Comparison of ENCODE assay signal across 8 cellular contexts in genomic region chr17:16419074-16419928, GRCh38. TPM values are rescaled to one million over a fixed set of nuclear protein-coding genes. Genes with fewer than 3 reads are reported as not detected.
DNase-seq lines count a peak whose midpoint lies in the region; ATAC-seq, FAIRE-seq and TF ChIP-seq lines count a peak whose summit lies in the region.

No MANE protein-coding gene starts in this region.

- ATAC-seq in HG02885 (IDR thresholded peaks at IDR 0.05; ENCODE audit: poor library complexity, unreplicated experiment) (peak; percentile 36), GM12878 (peak; percentile 49)

- no peak overlapping the region for H2AFZ ChIP-seq in GM12878 (ENCODE audit: control insufficient read depth, low read depth, low read length)

- POLR2A ChIA-PET in GM12878 (lab: Charles Lee): interaction anchor here (0.5 to 6.7 kb wide), 7 partner anchors 11 to 59 kb away, joined by 3 to 54 read pairs (median 6); partner anchors contain the start of gene UBB

- intact Hi-C loops in GM12878 (cut with micrococcal nuclease; ENCODE audit: unreplicated experiment): loop anchor here (2.0 to 10.0 kb wide), 2 partner anchors 20 to 204 kb away; partner anchors contain the start of genes NCOR1 and PIGL
- intact Hi-C loops in tibial artery (cut with DNase I; ENCODE audit: low total_unique reads): no loop called here

- TF ChIP-seq POLR2A in GM12891 (IDR thresholded peaks at IDR 0.05; ENCODE audit: low read depth, low read length) (no peak), GM12878 (IDR thresholded peaks at IDR 0.05; ENCODE audit: low read depth, low read length) (peak; percentile 48)

- H3K9me3 Mint-ChIP-seq in mesothelial cell of epicardium: no peaks in the 10 kb centered on the region

- peak overlapping the region; percentile 92 for H3K4me2 ChIP-seq in GM12878 (ENCODE audit: control insufficient read depth, insufficient read depth)

- peaks cover 59% of the 10 kb centered on the region for H3K79me2 ChIP-seq in GM12878 (ENCODE audit: control insufficient read depth, insufficient read depth, low read length)

- WGBS in GM12878 (ENCODE audit: insufficient coverage, insufficient replicate concordance, low lambda C conversion rate, missing lambda C conversion rate): 5% methylated on average over 8 of the region's 8 CpGs

- no peak for TF ChIP-seq CTCF in GM12878 (IDR thresholded peaks at IDR 0.05 in 2 of 3, conservative IDR thresholded peaks at IDR 0.05 in 1 of 3; ENCODE audit: control insufficient read depth in 2 of 3, extremely low read depth in 1 of 3, insufficient read depth in 1 of 3, low read depth in 3 of 3, low read length in 3 of 3)
- no peak for TF ChIP-seq CTCF in mesothelial cell of epicardium (IDR thresholded peaks at IDR 0.05; ENCODE audit: unreplicated experiment)
- TF ChIP-seq CTCF in tibial artery (IDR thresholded peaks at IDR 0.05): no peak

- no peaks in the 10 kb centered on the region for H3K36me3 Mint-ChIP-seq in mesothelial cell of epicardium

- H3K27me3 Mint-ChIP-seq in mesothelial cell of epicardium (ENCODE audit: low read depth): no peaks in the 10 kb centered on the region

- H3K36me3 ChIP-seq in GM12878 (ENCODE audit: control insufficient read depth in 2 of 2, insufficient read depth in 2 of 2, low read length in 1 of 2) (peaks cover 15 to 22% of the 10 kb centered on the region in 2 experiments), tibial artery (peaks cover 21 to 30% (median 21%) of the 10 kb centered on the region in 3 donors)

- RAD21 ChIA-PET in GM12878 (lab: Charles Lee; ENCODE audit: unreplicated experiment): interaction anchor here (0.8 to 6.8 kb wide), 11 partner anchors 8 to 133 kb away, joined by 3 to 82 read pairs (median 3); partner anchors contain the start of gene UBB

- peak overlapping the region; percentile 73 for H3K9ac ChIP-seq in GM12878 (ENCODE audit: control insufficient read depth, insufficient read depth, low read length)

- TF ChIP-seq EP300 in GM12878 (IDR thresholded peaks at IDR 0.05; ENCODE audit: borderline replicate concordance in 1 of 2, control insufficient read depth in 1 of 2, low read depth in 2 of 2, low read length in 2 of 2): no peak

- TF ChIP-seq RAD21 in GM12878 (IDR thresholded peaks at IDR 0.05; ENCODE audit: insufficient read depth, low read depth, low read length): no peak

- H3K4me1 ChIP-seq in GM12878 (ENCODE audit: control insufficient read depth, insufficient read depth, low read length) (peaks cover 44% of the 10 kb centered on the region), tibial artery (peaks cover 4 to 51% (median 39%) of the 10 kb centered on the region in 4 donors)

- CTCF ChIA-PET in GM12878 (lab: Yijun Ruan, JAX): interaction anchor here (1.0 to 7.4 kb wide), 8 partner anchors 9 to 66 kb away, joined by 3 to 127 read pairs (median 10); partner anchors contain the start of gene CENPV

- in situ Hi-C loops in SK-MEL-5 (cut with HindIII; ENCODE audit: low pct_unique_long_range_greater_than_20kb, low sequenced_read_pairs) (no loop called here), GM12878 (cut with MboI) (loop anchor here (5.0 to 10.0 kb wide), 2 partner anchors 37 to 566 kb away; partner anchors contain the start of gene UBB)

- BruUV-seq in GM12878 (replicated peaks; lab: Mats Ljungman, UMichigan): no TSS peak

- FAIRE-seq in GM12891 (lab: Jason Lieb, UNC) (peak; percentile 54), GM12878 (lab: Jason Lieb, UNC) (peak; percentile 84)

- H3K27ac ChIP-seq in GM12878 (ENCODE audit: control insufficient read depth, insufficient read depth): peak overlapping the region; percentile 91
- H3K27ac ChIP-seq in tibial artery: peak overlapping the region; percentile 92 to 93

- SMC1A ChIA-PET in GM12878 (lab: Charles Lee; ENCODE audit: uncharacterized antibody, unreplicated experiment): interaction anchor here (0.6 to 5.4 kb wide), 5 partner anchors 13 to 55 kb away, joined by 3 to 41 read pairs (median 13); no protein-coding TSS in a partner anchor

- peak overlapping the region; percentile 90 for H3K27ac Mint-ChIP-seq in mesothelial cell of epicardium

- H3K4me3 Mint-ChIP-seq in mesothelial cell of epicardium: no peak overlapping the region

- H4K20me1 ChIP-seq in GM12878 (ENCODE audit: control insufficient read depth, insufficient read depth): no peaks in the 10 kb centered on the region

- peaks cover 24% of the 10 kb centered on the region for H3K4me1 Mint-ChIP-seq in mesothelial cell of epicardium

- H3K27me3 ChIP-seq in GM12878 (replicated peaks in 1 of 2; ENCODE audit: control insufficient read depth in 2 of 2, insufficient read depth in 2 of 2, low read length in 1 of 2): no peaks in the 10 kb centered on the region
- H3K27me3 ChIP-seq in tibial artery: no peaks in the 10 kb centered on the region

- H3K9me3 ChIP-seq in GM12878 (replicated peaks; ENCODE audit: control insufficient read depth, insufficient read depth, low read length) (no peaks in the 10 kb centered on the region), tibial artery (no peaks in the 10 kb centered on the region)

- DNase-seq in GM12891 (ENCODE audit: insufficient read length, low spot score): no peak
- peak; percentile 93 for DNase-seq in SK-MEL-5 (ENCODE audit: low read depth, low spot score)
- peak; percentile 59 for DNase-seq in GM12878 (ENCODE audit: low read depth, low spot score)
- no peak for DNase-seq in mesothelial cell of epicardium (ENCODE audit: low spot score in 2 of 2, unreplicated experiment in 2 of 2)
- DNase-seq in tibial artery: peak; percentile 72 to 85
- no peak for DNase-seq in NK-92 (lab: John Stamatoyannopoulos, UW; ENCODE audit: unreplicated experiment)
- DNase-seq in NCI-H1436 treated with DMSO at 0.1 percent for 48 hours (lab: John Stamatoyannopoulos, UW): no peak

- H3K4me3 ChIP-seq in GM12878 (peak overlapping the region; percentile 95), tibial artery (no peak overlapping the region)

TF ChIP-seq in GM12891, 5 proteins besides CTCF, POLR2A, EP300 and RAD21 (continues in another document):
- TF ChIP-seq POU2F2 (IDR thresholded peaks at IDR 0.05; ENCODE audit: low read depth, low read length) (peak; percentile 58; the same call in 1 of the 2 replicates), PAX5 (IDR thresholded peaks at IDR 0.05; ENCODE audit: insufficient read depth, low read length, severe bottlenecking) (peak; percentile 54), SPI1 (IDR thresholded peaks at IDR 0.05; ENCODE audit: low read depth, low read length) (peak; percentile 64), TAF1 (IDR thresholded peaks at IDR 0.05; ENCODE audit: low read depth, low read length) (no peak)

TF ChIP-seq in GM12878, 131 proteins besides CTCF, POLR2A, EP300 and RAD21 (continues in another document):
- peak; percentile 52; the same call in 1 of the 2 replicates for TF ChIP-seq BCL11A (IDR thresholded peaks at IDR 0.05; ENCODE audit: low read depth, low read length)
- peak; percentile 79; the same call in 1 of the 2 replicates for TF ChIP-seq PAX5 (IDR thresholded peaks at IDR 0.05; ENCODE audit: borderline replicate concordance, low read depth, low read length)

RNA-seq across cellular contexts. Expression of gene TRPV2, which starts 3.9 kb away (rescaled TPM):
- 49.5 TPM for polyA plus RNA-seq in GM12891 (2012; ENCODE audit: low read depth, missing spikeins)
- 208 and 236 TPM in 2 replicates for total RNA-seq in SK-MEL-5 (2014; rRNA removed; shearing (Covaris generic))
- polyA plus RNA-seq in SK-MEL-5 (2015; cell fraction: cytosol; rRNA removed): 191 and 204 TPM in 2 replicates
- polyA plus RNA-seq in SK-MEL-5 (2015; cell fraction: nucleus; rRNA removed): 139 and 188 TPM in 2 replicates
- total RNA-seq in GM12878 (2013; cell fraction: nucleolus; rRNA removed): 149 and 160 TPM in 2 replicates
- 59.4 and 61.3 TPM in 2 replicates for total RNA-seq in GM12878 (2014; rRNA removed)
- 25.6 and 29.7 TPM in 2 replicates for total RNA-seq in GM12878 (2014; rRNA removed; fragmentation: Illumina TruSeq; extraction: Trizol)
- 87.4 and 93.7 TPM in 2 replicates for total RNA-seq in GM12878 (2021)
- polyA plus RNA-seq in GM12878 (2011; ENCODE audit: low read depth): 30.3 TPM
- polyA plus RNA-seq in GM12878 (2011; rRNA removed): 33.3 and 82.6 TPM in 2 replicates
- 82.4 and 108 TPM in 2 replicates for polyA plus RNA-seq in GM12878 (2011; cell fraction: cytosol; rRNA removed)
- 175 and 207 TPM in 2 replicates for polyA plus RNA-seq in GM12878 (2011; cell fraction: nucleus; rRNA removed)
- 53.6 and 60.7 TPM in 2 replicates for polyA plus RNA-seq in GM12878 (2012)
- polyA plus RNA-seq in GM12878 (2014; fragmentation: Illumina TruSeq; extraction: Trizol): 15.4 and 27.3 TPM in 2 replicates
- 10 to 100 TPM in 1 of 2 experiments, 1 to 10 TPM in 1; 8.9 to 29.2 TPM for polyA plus RNA-seq in GM12878 (2014; fragmentation: Nextera tagmentation; extraction: Ambion mirVana)
- 48.8 and 58.4 TPM in 2 replicates for polyA plus RNA-seq in GM12878 (2014; rRNA removed)
- polyA plus RNA-seq in GM12878 (2016; fragmentation: Nextera tagmentation; extraction: Ambion mirVana): 10 to 100 TPM; 83.6 to 94.4 TPM
- polyA minus RNA-seq in GM12878 (2011; rRNA and poly(A)+ RNA removed): 96.8 and 119 TPM in 2 replicates
- polyA minus RNA-seq in GM12878 (2011; cell fraction: cytosol; rRNA and poly(A)+ RNA removed): 62.9 and 70.0 TPM in 2 replicates
- polyA minus RNA-seq in GM12878 (2011; cell fraction: nucleus; rRNA and poly(A)+ RNA removed): 41.5 and 63.6 TPM in 2 replicates
- 1.9 to 4.5 TPM (median 2.1 TPM) in 3 replicates for total RNA-seq in mesothelial cell of epicardium

RNA-seq across cellular contexts. Expression of gene UBB, which starts 38.4 kb away (rescaled TPM):
- polyA plus RNA-seq in GM12891 (2012; ENCODE audit: low read depth, missing spikeins): 1,983 TPM
- total RNA-seq in SK-MEL-5 (2014; rRNA removed; shearing (Covaris generic)): 7,095 and 8,296 TPM in 2 replicates
- polyA plus RNA-seq in SK-MEL-5 (2015; cell fraction: cytosol; rRNA removed): 3,041 and 4,491 TPM in 2 replicates
- 448 and 525 TPM in 2 replicates for polyA plus RNA-seq in SK-MEL-5 (2015; cell fraction: nucleus; rRNA removed)
- 114 and 119 TPM in 2 replicates for total RNA-seq in GM12878 (2013; cell fraction: nucleolus; rRNA removed)
- total RNA-seq in GM12878 (2014; rRNA removed) (2,686 and 2,754 TPM in 2 replicates), GM12878 (2014; rRNA removed; fragmentation: Illumina TruSeq; extraction: Trizol) (1,488 and 1,495 TPM in 2 replicates), GM12878 (2021) (1,455 and 1,463 TPM in 2 replicates), mesothelial cell of epicardium (1,270 to 1,309 TPM (median 1,304 TPM) in 3 replicates)
- 1,026 TPM for polyA plus RNA-seq in GM12878 (2011; ENCODE audit: low read depth)
- polyA plus RNA-seq in GM12878 (2011; rRNA removed) (608 and 1,133 TPM in 2 replicates), GM12878 (2014; fragmentation: Illumina TruSeq; extraction: Trizol) (1,621 and 1,633 TPM in 2 replicates), GM12878 (2014; fragmentation: Nextera tagmentation; extraction: Ambion mirVana) (1,000 to 10,000 TPM; 4,008 to 4,246 TPM), GM12878 (2014; rRNA removed) (2,006 and 2,356 TPM in 2 replicates), GM12878 (2016; fragmentation: Nextera tagmentation; extraction: Ambion mirVana) (1,000 to 10,000 TPM; 2,193 to 2,309 TPM)
- polyA plus RNA-seq in GM12878 (2011; cell fraction: cytosol; rRNA removed): 2,029 and 2,469 TPM in 2 replicates
- 935 and 994 TPM in 2 replicates for polyA plus RNA-seq in GM12878 (2011; cell fraction: nucleus; rRNA removed)
- polyA plus RNA-seq in GM12878 (2012): 1,643 and 1,891 TPM in 2 replicates
- polyA minus RNA-seq in GM12878 (2011; rRNA and poly(A)+ RNA removed): 1,101 and 1,306 TPM in 2 replicates
- 411 and 476 TPM in 2 replicates for polyA minus RNA-seq in GM12878 (2011; cell fraction: cytosol; rRNA and poly(A)+ RNA removed)
- 196 and 307 TPM in 2 replicates for polyA minus RNA-seq in GM12878 (2011; cell fraction: nucleus; rRNA and poly(A)+ RNA removed)

Comparison
In these comparisons a context has a peak if more than half of its experiments do, and no peak if none do; other contexts are left out.
1. DNase-seq: peak in SK-MEL-5 (single experiment), GM12878 (single experiment) and tibial artery (2 of 2); none in GM12891 (single experiment), mesothelial cell of epicardium (0 of 2), NK-92 (single experiment) and NCI-H1436 treated with DMSO at 0.1 percent for 48 hours (single experiment).